ENCODE assay signal across 8 cellular contexts in genomic region chr4:109701566-109702399, GRCh38. TPM values are rescaled to one million over a fixed set of nuclear protein-coding genes. Genes with fewer than 3 reads are reported as not detected.
DNase-seq lines count a peak whose midpoint lies in the region; ATAC-seq and TF ChIP-seq lines count a peak whose summit lies in the region.

No MANE protein-coding gene starts in this region.

- H3K4me3 ChIP-seq in left ventricle myocardium inferior: peak overlapping the region; percentile 90
- H3K4me3 ChIP-seq in skeletal muscle cell (ENCODE audit: low read depth, low read length): peak overlapping the region; percentile 79

- H3K27me3 Mint-ChIP-seq in T-helper 17 cell (no peaks in the 10 kb centered on the region), glutamatergic neuron (ENCODE audit: unreplicated experiment) (peaks cover 3% of the 10 kb centered on the region)

- peak overlapping the region; percentile 96 for H3K27ac Mint-ChIP-seq in T-helper 17 cell
- H3K27ac Mint-ChIP-seq in glutamatergic neuron (ENCODE audit: unreplicated experiment): peak overlapping the region; percentile 85

- ATAC-seq in Right ventricle myocardium superior (ENCODE audit: poor library complexity) (no peak), T-helper 17 cell (no peak), GM18873 (IDR thresholded peaks at IDR 0.05; ENCODE audit: low FRiP score, unreplicated experiment) (no peak)

- TF ChIP-seq CTCF in left ventricle myocardium inferior (IDR thresholded peaks at IDR 0.05; ENCODE audit: borderline replicate concordance) (no peak), glutamatergic neuron (IDR thresholded peaks at IDR 0.05; ENCODE audit: partially characterized antibody, unreplicated experiment) (no peak)

- H3K4me1 ChIP-seq in left ventricle myocardium inferior: peaks cover 33% of the 10 kb centered on the region

- no peak for DNase-seq in left ventricle myocardium inferior
- DNase-seq in Right ventricle myocardium superior: no peak
- DNase-seq in T-helper 17 cell: no peak
- DNase-seq in glutamatergic neuron: no peak
- no peak for DNase-seq in skeletal muscle cell (ENCODE audit: low read depth)
- no peak for DNase-seq in T-helper 9 cell
- no peak for DNase-seq in NCI-H774 (lab: John Stamatoyannopoulos, UW)

- H3K9me3 ChIP-seq in left ventricle myocardium inferior (replicated peaks): no peaks in the 10 kb centered on the region
- H3K9me3 ChIP-seq in T-helper 17 cell (ENCODE audit: control insufficient read depth, low read length, poor library complexity, severe bottlenecking): no peaks in the 10 kb centered on the region

- no peaks in the 10 kb centered on the region for H3K27me3 ChIP-seq in left ventricle myocardium inferior (ENCODE audit: low read depth)

- H3K36me3 ChIP-seq in left ventricle myocardium inferior: peaks cover 8% of the 10 kb centered on the region

- H3K36me3 Mint-ChIP-seq in T-helper 17 cell (ENCODE audit: low read depth) (peaks cover 8% of the 10 kb centered on the region), glutamatergic neuron (ENCODE audit: unreplicated experiment) (peaks cover 6% of the 10 kb centered on the region)

- H3K27ac ChIP-seq in left ventricle myocardium inferior (replicated peaks): peak overlapping the region; percentile 90

- intact Hi-C loops in left ventricle myocardium inferior (cut with micrococcal nuclease): no loop called here
- intact Hi-C loops in Right ventricle myocardium superior (cut with DNase I): loop anchor here (5.0 kb wide), 1 partner anchor 116 kb away; the partner anchor contains the start of gene GAR1

- H3K9me3 Mint-ChIP-seq in glutamatergic neuron (ENCODE audit: unreplicated experiment): peaks cover 6% of the 10 kb centered on the region

- H3K4me1 Mint-ChIP-seq in T-helper 17 cell (peaks cover 46% of the 10 kb centered on the region), glutamatergic neuron (ENCODE audit: low read depth, unreplicated experiment) (peaks cover 8% of the 10 kb centered on the region)

- peak overlapping the region; percentile 96 for H3K4me3 Mint-ChIP-seq in T-helper 17 cell
- peak overlapping the region; percentile 90 for H3K4me3 Mint-ChIP-seq in glutamatergic neuron (ENCODE audit: unreplicated experiment)

RNA-seq across cellular contexts. Expression of gene CASP6, which starts 1.5 kb away (rescaled TPM):
- total RNA-seq in left ventricle myocardium inferior (6.0 TPM), Right ventricle myocardium superior (7.0 TPM), T-helper 17 cell (10 to 100 TPM; 16.8 to 17.1 TPM), glutamatergic neuron (ENCODE audit: unreplicated experiment) (15.0 TPM)

RNA-seq across cellular contexts. Expression of gene PLA2G12A, which starts 28.1 kb away (rescaled TPM):
- 64.7 TPM for total RNA-seq in left ventricle myocardium inferior
- total RNA-seq in Right ventricle myocardium superior: 59.1 TPM
- total RNA-seq in T-helper 17 cell: 10 to 100 TPM; 13.8 to 39.4 TPM
- 16.4 TPM for total RNA-seq in glutamatergic neuron (ENCODE audit: unreplicated experiment)
